Comparison of ENCODE assay signal across 21 cellular contexts in genomic region chr1:24990136-24990535, GRCh38.
DNase-seq lines count a peak whose midpoint lies in the region; ATAC-seq, FAIRE-seq and TF ChIP-seq lines count a peak whose summit lies in the region.
"Had no signal": no experiment of that assay in that cellular context is flagged by ENCODE, and none has a peak within 500 bp of the region (broad histone marks: within the 10 kb centered on the region; RNA-seq: fewer than 3 reads in every experiment).

No MANE protein-coding gene starts in this region.

- ATAC-seq in T-cell (replicated peaks in 1 of 4): no peak
- ATAC-seq in K562: peak; percentile 46; the same call in 2 of the 3 replicates
- ATAC-seq in stimulated activated naive B cell treated with anti-CD40 and anti-IgM and Interleukin-4, amounts not matched to agents 10 μg/mL and 1 μg/mL and 100 μg/mL, for 72 hours (replicated peaks): no peak
- no peak for ATAC-seq in GM18511 (IDR thresholded peaks at IDR 0.05; ENCODE audit: unreplicated experiment)
- ATAC-seq: Right ventricle myocardium inferior had no signal

- H3K4me2 ChIP-seq in K562 (ENCODE audit: insufficient read depth, low read length): no peak overlapping the region

- TF ChIP-seq RAD21 in K562 (CRISPR knock-in tag; conservative IDR thresholded peaks at IDR 0.05 in 1 of 2, IDR thresholded peaks at IDR 0.05 in 1 of 2): no peak

- H3K4me3 Mint-ChIP-seq in activated naive CD4-positive, alpha-beta T cell treated with anti-CD3 and anti-CD28 coated beads, Interleukin-2, amount 10 ng/mL, durations not matched to agents 7 days and 5 days: no peak overlapping the region
- H3K4me3 Mint-ChIP-seq in T-cell: peak overlapping the region in 2 of 3 donors; percentile 55 to 87
- H3K4me3 Mint-ChIP-seq in stimulated activated naive B cell treated with anti-CD40 and anti-IgM and Interleukin-4, amounts not matched to agents 10 μg/mL and 1 μg/mL and 100 μg/mL, for 72 hours: peak overlapping the region in 1 of 2 donors; percentile 4
- H3K4me3 Mint-ChIP-seq: IgD-negative memory B cell, memory B cell had no signal

- H2AFZ ChIP-seq in K562 (ENCODE audit: low read depth, low read length): no peak overlapping the region

- POLR2A ChIA-PET in T-cell (lab: Charles Lee): interaction anchor here (0.5 to 0.6 kb wide), 2 partner anchors 29 to 180 kb away, joined by 3 to 7 read pairs; no protein-coding TSS in a partner anchor
- POLR2A ChIA-PET in K562 (lab: Yijun Ruan, JAX): interaction anchor here (0.6 to 1.3 kb wide), 2 partner anchors 9 to 169 kb away, joined by 3 read pairs; no protein-coding TSS in a partner anchor

- H3K36me3 ChIP-seq in K562 (ENCODE audit: control insufficient read depth, insufficient read depth, low read length): no peaks in the 10 kb centered on the region
- H3K36me3 ChIP-seq: ascending aorta, right atrium auricular region, thyroid gland had no signal

- no peaks in the 10 kb centered on the region for H3K27me3 Mint-ChIP-seq in activated naive CD4-positive, alpha-beta T cell treated with anti-CD3 and anti-CD28 coated beads, Interleukin-2, amount 10 ng/mL, durations not matched to agents 7 days and 5 days
- H3K27me3 Mint-ChIP-seq in T-cell: no peaks in the 10 kb centered on the region
- peaks cover 0 to 8% of the 10 kb centered on the region in 2 donors for H3K27me3 Mint-ChIP-seq in stimulated activated naive B cell treated with anti-CD40 and anti-IgM and Interleukin-4, amounts not matched to agents 10 μg/mL and 1 μg/mL and 100 μg/mL, for 72 hours
- H3K27me3 Mint-ChIP-seq: memory B cell had no signal

- BruUV-seq in K562 (replicated peaks; lab: Mats Ljungman, UMichigan): no TSS peak

- TF ChIP-seq EP300 in K562 (IDR thresholded peaks at IDR 0.05; ENCODE audit: low read length): no peak

- intact Hi-C loops in K562 (cut with micrococcal nuclease): no loop called here

- H3K9ac ChIP-seq in K562 (ENCODE audit: insufficient read depth in 1 of 2, low read depth in 2 of 2, low read length in 2 of 2): 0 out of 4 replicates have a peak overlapping the region, but pooled peaks of 1 of the 2 experiments have one; percentile 24

- no peaks in the 10 kb centered on the region for H3K9me1 ChIP-seq in K562 (ENCODE audit: control insufficient read depth, insufficient read depth, low read length)

- H3K27me3 ChIP-seq in K562 (ENCODE audit: control insufficient read depth in 2 of 2, insufficient read depth in 2 of 2, low read length in 2 of 2): peaks cover 61 to 90% of the 10 kb centered on the region in 2 experiments
- H3K27me3 ChIP-seq: ascending aorta, right atrium auricular region, thyroid gland had no signal

- TF ChIP-seq POLR2A in K562 (conservative IDR thresholded peaks at IDR 0.05): no peak

- H3K27ac Mint-ChIP-seq in activated naive CD4-positive, alpha-beta T cell treated with anti-CD3 and anti-CD28 coated beads, Interleukin-2, amount 10 ng/mL, durations not matched to agents 7 days and 5 days: peak overlapping the region; percentile 85
- peak overlapping the region; percentile 99 for H3K27ac Mint-ChIP-seq in T-cell
- peak overlapping the region; percentile 76 for H3K27ac Mint-ChIP-seq in stimulated activated naive B cell treated with anti-CD40 and anti-IgM and Interleukin-4, amounts not matched to agents 10 μg/mL and 1 μg/mL and 100 μg/mL, for 72 hours
- H3K27ac Mint-ChIP-seq: IgD-negative memory B cell, memory B cell had no signal

- no peaks in the 10 kb centered on the region for H3K9me3 Mint-ChIP-seq in activated naive CD4-positive, alpha-beta T cell treated with anti-CD3 and anti-CD28 coated beads, Interleukin-2, amount 10 ng/mL, durations not matched to agents 7 days and 5 days
- H3K9me3 Mint-ChIP-seq in T-cell: no peaks in the 10 kb centered on the region
- peaks cover 5 to 7% of the 10 kb centered on the region in 2 donors for H3K9me3 Mint-ChIP-seq in stimulated activated naive B cell treated with anti-CD40 and anti-IgM and Interleukin-4, amounts not matched to agents 10 μg/mL and 1 μg/mL and 100 μg/mL, for 72 hours

- H3K36me3 Mint-ChIP-seq in activated naive CD4-positive, alpha-beta T cell treated with anti-CD3 and anti-CD28 coated beads, Interleukin-2, amount 10 ng/mL, durations not matched to agents 7 days and 5 days: peaks cover 8% of the 10 kb centered on the region
- no peaks in the 10 kb centered on the region for H3K36me3 Mint-ChIP-seq in T-cell
- peaks cover 4 to 5% of the 10 kb centered on the region in 2 donors for H3K36me3 Mint-ChIP-seq in stimulated activated naive B cell treated with anti-CD40 and anti-IgM and Interleukin-4, amounts not matched to agents 10 μg/mL and 1 μg/mL and 100 μg/mL, for 72 hours
- H3K36me3 Mint-ChIP-seq: IgD-negative memory B cell had no signal

- CTCF ChIA-PET in activated naive CD4-positive, alpha-beta T cell treated with anti-CD3 and anti-CD28 coated beads, Interleukin-2, amount 10 ng/mL, durations not matched to agents 7 days and 5 days (lab: Charles Lee): interaction anchor here (2.4 to 3.1 kb wide), 2 partner anchors 8 to 47 kb away, joined by 8 to 17 read pairs; no protein-coding TSS in a partner anchor
- CTCF ChIA-PET in T-cell (lab: Charles Lee) (interaction anchor here (0.6 to 1.0 kb wide), 3 partner anchors 11 to 39 kb away, joined by 3 to 4 read pairs (median 3); no protein-coding TSS in a partner anchor), K562 (lab: Yijun Ruan, JAX; ENCODE audit: low intra/inter-chr PET ratio) (no interaction called here)

- H3K27ac ChIP-seq in K562 (ENCODE audit: extremely low read depth, low read depth, low read length): no peak overlapping the region
- H3K27ac ChIP-seq: ascending aorta, HL-60, right atrium auricular region, thyroid gland had no signal

- in situ Hi-C loops in K562 (cut with MboI): no loop called here

- H3K9me3 ChIP-seq in K562 (replicated peaks; ENCODE audit: control insufficient read depth, insufficient read depth, low read depth, low read length): no peaks in the 10 kb centered on the region
- H3K9me3 ChIP-seq: ascending aorta, thyroid gland had no signal

- DNase-seq in activated naive CD4-positive, alpha-beta T cell treated with anti-CD3 and anti-CD28 coated beads, Interleukin-2, amount 10 ng/mL, durations not matched to agents 7 days and 5 days: peak; percentile 23
- no peak for DNase-seq in activated naive CD4-positive, alpha-beta T cell treated with anti-CD3 and anti-CD28 coated beads, Interleukin-2, amount 50 U/mL, for 16 hours
- no peak for DNase-seq in T-cell
- DNase-seq in K562 (ENCODE audit: extremely low read depth in 1 of 4, low spot score in 3 of 4): peak in 1 of 4 experiments; percentile 34
- no peak for DNase-seq in stimulated activated naive B cell treated with anti-CD40 and anti-IgM and Interleukin-4, amounts not matched to agents 10 μg/mL and 1 μg/mL and 100 μg/mL, for 72 hours
- DNase-seq in SIG-M5 (lab: John Stamatoyannopoulos, UW): no peak
- DNase-seq: activated CD8-positive, alpha-beta memory T cell treated with anti-CD3 and anti-CD28 coated beads for 24 hours; DMS79; foreskin melanocyte; MM.1S; NCI-H146; NCI-H774; SW 1271; thyroid gland had no signal

- no peaks in the 10 kb centered on the region; a peak in 1 of 5 replicates for H3K4me1 ChIP-seq in K562 (replicated peaks in 1 of 2; ENCODE audit: control insufficient read depth in 2 of 2, insufficient read depth in 2 of 2, low read length in 2 of 2)
- H3K4me1 ChIP-seq: ascending aorta, right atrium auricular region, thyroid gland had no signal

- 3% methylated on average over 13 of the region's 13 CpGs for WGBS in K562 (ENCODE audit: insufficient coverage, low coverage, missing lambda C conversion rate)

- peaks cover 11% of the 10 kb centered on the region; the same call in 1 of the 2 replicates for H4K20me1 ChIP-seq in K562 (replicated peaks; ENCODE audit: control insufficient read depth, insufficient read depth, low read length)

- peaks cover 99% of the 10 kb centered on the region for H3K4me1 Mint-ChIP-seq in activated naive CD4-positive, alpha-beta T cell treated with anti-CD3 and anti-CD28 coated beads, Interleukin-2, amount 10 ng/mL, durations not matched to agents 7 days and 5 days
- H3K4me1 Mint-ChIP-seq in T-cell: peaks cover 96 to 97% (median 97%) of the 10 kb centered on the region in 3 donors
- H3K4me1 Mint-ChIP-seq in stimulated activated naive B cell treated with anti-CD40 and anti-IgM and Interleukin-4, amounts not matched to agents 10 μg/mL and 1 μg/mL and 100 μg/mL, for 72 hours: peaks cover 46 to 59% of the 10 kb centered on the region in 2 donors

- FAIRE-seq in K562 (lab: Jason Lieb, UNC): no peak

- H3K4me3 ChIP-seq in K562: no peak overlapping the region
- H3K4me3 ChIP-seq: ascending aorta, right atrium auricular region, thyroid gland had no signal

- H3K79me2 ChIP-seq in K562 (ENCODE audit: control insufficient read depth, insufficient read depth, low read length): no peaks in the 10 kb centered on the region

- TF ChIP-seq CTCF in K562 (IDR thresholded peaks at IDR 0.05 in 2 of 3, conservative IDR thresholded peaks at IDR 0.05 in 1 of 3; ENCODE audit: insufficient read depth in 2 of 3, low read depth in 1 of 3, low read length in 3 of 3): no peak

TF ChIP-seq in K562, 482 proteins besides CTCF, POLR2A, EP300 and RAD21 (continues in another document):
- TF ChIP-seq ZFP30 (CRISPR knock-in tag; IDR thresholded peaks at IDR 0.05; ENCODE audit: borderline replicate concordance) (no peak), USF2 (CRISPR knock-in tag; IDR thresholded peaks at IDR 0.05) (no peak), CHAMP1 (IDR thresholded peaks at IDR 0.05) (no peak)
